ENCODE assay signal across 10 cellular contexts in the genomic region with DNA sequence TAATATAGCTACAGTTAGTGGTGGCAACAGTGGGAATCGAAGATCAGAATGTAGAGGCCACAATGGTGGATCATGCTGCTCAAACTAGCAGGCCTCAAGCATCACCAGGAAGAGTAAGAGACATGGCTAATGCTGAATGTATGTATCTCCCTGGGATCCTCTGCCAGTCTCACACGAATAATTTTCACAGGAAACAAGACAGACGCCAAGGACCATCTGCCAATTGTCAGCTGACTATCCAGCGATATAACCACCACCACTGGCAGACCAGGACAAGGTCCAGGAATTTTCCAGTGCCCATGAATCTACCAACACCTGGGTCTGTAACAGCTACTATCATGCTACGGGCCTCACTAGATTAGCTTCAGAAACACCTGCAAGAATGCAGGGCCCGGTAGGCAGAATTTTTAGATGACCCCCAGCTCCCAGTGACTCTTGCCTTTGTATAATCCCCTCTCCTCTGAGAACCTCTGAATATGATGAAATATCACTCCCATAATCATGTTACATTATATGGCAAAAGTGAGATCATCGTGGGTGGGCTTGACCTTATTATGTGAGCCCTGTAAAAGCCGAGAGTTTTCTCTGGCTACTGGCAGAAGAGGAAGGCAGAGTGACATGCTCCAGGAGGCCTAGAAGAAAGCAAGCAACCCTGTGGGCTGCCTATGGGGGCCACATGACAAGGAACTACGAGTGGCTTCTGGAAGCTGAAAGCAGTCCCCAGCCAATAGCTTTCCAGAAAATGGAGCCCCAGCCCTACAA.
"Had no signal": no experiment of that assay in that cellular context is flagged by ENCODE, and none has a peak within 500 bp of the region (broad histone marks: within the 10 kb centered on the region; RNA-seq: fewer than 3 reads in every experiment).

No MANE protein-coding gene starts in this region.

- H3K36me3 ChIP-seq: cardiac muscle cell, colonic mucosa, gastrocnemius medialis, tibial artery had no signal

- DNase-seq: activated CD4-positive, alpha-beta T cell treated with anti-CD3 and anti-CD28 coated beads for 4 hours; activated CD8-positive, alpha-beta memory T cell treated with anti-CD3 and anti-CD28 coated beads, Interleukin-2, amount 50 U/mL, for 4 hours; activated CD8-positive, alpha-beta T cell treated with anti-CD3 and anti-CD28 coated beads for 36 hours; activated T-cell treated with anti-CD3 and anti-CD28 coated beads, Interleukin-2, amount 50 U/mL, for 72 hours; colonic mucosa; gastrocnemius medialis; left ventricle myocardium superior; small intestine; tibial artery had no signal

- H3K9me3 ChIP-seq: colonic mucosa, gastrocnemius medialis, tibial artery had no signal

- H3K4me1 ChIP-seq: colonic mucosa, gastrocnemius medialis, tibial artery had no signal

- ATAC-seq: activated CD8-positive, alpha-beta T cell treated with anti-CD3 and anti-CD28 coated beads for 36 hours; activated T-cell treated with anti-CD3 and anti-CD28 coated beads, Interleukin-2, amount 50 U/mL, for 72 hours; gastrocnemius medialis had no signal

- H3K27me3 ChIP-seq: cardiac muscle cell, colonic mucosa, gastrocnemius medialis, tibial artery had no signal

- H3K27ac ChIP-seq: cardiac muscle cell, colonic mucosa, gastrocnemius medialis, tibial artery had no signal

- H3K4me3 ChIP-seq: cardiac muscle cell, colonic mucosa, gastrocnemius medialis, tibial artery had no signal
